ENCODE assay signal across 9 cellular contexts in the genomic region with DNA sequence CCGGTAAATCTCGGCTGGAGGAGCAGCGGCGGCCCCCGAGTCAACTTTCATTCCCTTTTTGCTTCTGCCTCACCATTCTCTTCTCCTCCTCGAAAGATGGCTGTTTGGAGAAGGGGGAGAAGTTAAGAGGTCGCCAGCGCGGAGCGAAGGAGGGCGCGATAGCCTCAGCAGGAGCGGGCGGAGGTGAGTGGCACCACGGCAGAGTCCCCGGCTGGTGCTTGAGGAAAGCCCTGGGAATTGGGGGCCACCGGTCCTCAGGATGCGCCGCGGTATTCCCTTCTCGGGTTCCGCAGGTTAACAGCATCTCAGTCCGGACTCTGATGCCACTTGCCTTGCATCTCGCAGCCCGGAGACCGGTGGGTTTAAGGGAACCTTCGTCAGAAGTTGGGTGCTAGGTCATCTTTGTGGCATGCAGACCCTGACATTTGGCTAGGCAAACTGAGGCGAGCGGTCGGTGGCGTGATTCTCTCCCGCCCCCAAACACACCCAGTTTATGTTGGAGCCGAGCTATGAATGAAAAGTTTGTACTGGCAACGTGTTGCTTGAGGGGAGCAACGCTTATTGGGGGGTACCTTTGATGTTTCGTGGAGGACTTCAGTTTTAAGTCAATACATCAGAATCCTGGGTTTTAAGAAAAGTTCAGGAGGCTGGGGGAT. TPM values are rescaled to one million over a fixed set of nuclear protein-coding genes. Genes with fewer than 3 reads are reported as not detected.
A peak's percentile ranks its signal among the peaks of the same experiment; 100 is the strongest.
DNase-seq lines count a peak whose midpoint lies in the region; ATAC-seq and TF ChIP-seq lines count a peak whose summit lies in the region.
"Had no signal": no experiment of that assay in that cellular context is flagged by ENCODE, and none has a peak within 500 bp of the region (broad histone marks: within the 10 kb centered on the region; RNA-seq: fewer than 3 reads in every experiment).

No MANE protein-coding gene starts in this region.

- ATAC-seq in natural killer cell (peak in 1 of 3 donors; percentile 17), HG03571 (IDR thresholded peaks at IDR 0.05; ENCODE audit: unreplicated experiment) (no peak)

- H3K27ac Mint-ChIP-seq in natural killer cell: no peak overlapping the region

- no peaks in the 10 kb centered on the region for H4K20me1 ChIP-seq in PC-9 (ENCODE audit: insufficient read depth)

- POLR2A ChIA-PET in PC-9 (lab: Charles Lee; ENCODE audit: unreplicated experiment): interaction anchor here (0.7 kb wide), 1 partner anchor 455 kb away, joined by 7 read pairs; no protein-coding TSS in a partner anchor

- peak overlapping the region; percentile 81 for H3K4me3 Mint-ChIP-seq in natural killer cell

- intact Hi-C loops in PC-9 (cut with micrococcal nuclease; ENCODE audit: unreplicated experiment) (no loop called here), natural killer cell (cut with micrococcal nuclease) (no loop called here)

- 0 out of 2 replicates have a peak, but pooled peaks cover 4% of the 10 kb centered on the region for H3F3A ChIP-seq in PC-9 (ENCODE audit: insufficient read depth, low read depth)

- H3K4me2 ChIP-seq in PC-9: peak overlapping the region; percentile 94

- no peaks in the 10 kb centered on the region for H3K36me3 ChIP-seq in PC-9 (ENCODE audit: low read depth)

- no peaks in the 10 kb centered on the region for H3K79me2 ChIP-seq in PC-9 (ENCODE audit: low read depth)

- H3K9me3 ChIP-seq in PC-9 (ENCODE audit: insufficient read depth, low read depth): no peaks in the 10 kb centered on the region; the same call in 1 of the 2 replicates

- no peaks in the 10 kb centered on the region for H3K9me2 ChIP-seq in PC-9 (ENCODE audit: insufficient read depth)

- no peak overlapping the region for H3K27ac ChIP-seq in PC-9

- DNase-seq in GM20000 (ENCODE audit: low spot score) (peak; percentile 23), PC-9 (no peak), epithelial cell of proximal tubule (ENCODE audit: low read depth) (no peak), natural killer cell (no peak), AG20443 (ENCODE audit: low spot score) (no peak), NCI-H2196 treated with DMSO at 0.1 percent for 48 hours (lab: John Stamatoyannopoulos, UW; ENCODE audit: unreplicated experiment) (no peak), foreskin melanocyte (no peak)

- H3K4me1 Mint-ChIP-seq in natural killer cell: peaks cover 7 to 12% of the 10 kb centered on the region in 2 donors

- TF ChIP-seq CTCF in GM20000 (IDR thresholded peaks at IDR 0.05; ENCODE audit: extremely low read depth, missing control alignments): no peak
- TF ChIP-seq CTCF in PC-9 (conservative IDR thresholded peaks at IDR 0.05): no peak
- TF ChIP-seq CTCF in epithelial cell of proximal tubule (conservative IDR thresholded peaks at IDR 0.05; ENCODE audit: low read depth, low read length): no peak
- no peak for TF ChIP-seq CTCF in natural killer cell (IDR thresholded peaks at IDR 0.05)

- CTCF ChIA-PET in PC-9 (lab: Charles Lee): interaction anchor here (0.6 to 0.7 kb wide), 2 partner anchors 144 to 204 kb away, joined by 3 to 4 read pairs; no protein-coding TSS in a partner anchor

- H3K4me1 ChIP-seq in PC-9 (replicated peaks; ENCODE audit: insufficient read depth): peaks cover 8% of the 10 kb centered on the region; the same call in 1 of the 2 replicates

- peaks cover 33 to 49% of the 10 kb centered on the region in 2 donors for H3K27me3 Mint-ChIP-seq in natural killer cell (ENCODE audit: low read depth in 2 of 2)

- no TSS peak for BruUV-seq in PC-9 (replicated peaks; lab: Mats Ljungman, UMichigan)

- H2AFZ ChIP-seq in PC-9: peak overlapping the region; percentile 73; the same call in 1 of the 2 replicates

- H3K4me3 ChIP-seq in PC-9: peak overlapping the region; percentile 50; the same call in 1 of the 2 replicates
- H3K4me3 ChIP-seq in epithelial cell of proximal tubule (ENCODE audit: low read depth, low read length): peak overlapping the region; percentile 43

- peaks cover 10% of the 10 kb centered on the region; the same call in 1 of the 2 replicates for H3K27me3 ChIP-seq in PC-9 (ENCODE audit: insufficient read depth, low read depth)

- peaks cover 7% of the 10 kb centered on the region for H3K36me3 Mint-ChIP-seq in natural killer cell

- H3K9me3 Mint-ChIP-seq in natural killer cell: peaks cover 0 to 2% of the 10 kb centered on the region in 2 donors

RNA-seq across cellular contexts. Expression of a gene that starts 59.5 kb away (rescaled TPM):
- total RNA-seq in PC-9 (2021): not detected in 2 replicates
- total RNA-seq in epithelial cell of proximal tubule: not detected in 2 replicates
- total RNA-seq in natural killer cell: not detected
- total RNA-seq: NCI-H460 had no signal
